In genomic region chr17:56819431-56820145, GRCh38 we compare ENCODE assay signal across 8 cellular contexts. TPM values are rescaled to one million over a fixed set of nuclear protein-coding genes. Genes with fewer than 3 reads are reported as not detected.
DNase-seq lines count a peak whose midpoint lies in the region; ATAC-seq and TF ChIP-seq lines count a peak whose summit lies in the region.

No MANE protein-coding gene starts in this region.

- no peak overlapping the region for H2BK15ac ChIP-seq in mesendoderm (replicated peaks; ENCODE audit: low read depth)

- no peak overlapping the region for H3K4ac ChIP-seq in mesendoderm (ENCODE audit: low read depth, low read length)

- H3K27ac ChIP-seq in mesendoderm (ENCODE audit: low read depth, low read length), result no peak overlapping the region

- H3K23ac ChIP-seq in mesendoderm (ENCODE audit: low read length), result no peak overlapping the region

- H4K5ac ChIP-seq in mesendoderm (ENCODE audit: low read length), result no peak overlapping the region

- no peak overlapping the region for H2BK120ac ChIP-seq in mesendoderm (ENCODE audit: low read depth, low read length)

- H3K56ac ChIP-seq in mesendoderm (ENCODE audit: low read length), result no peak overlapping the region

- no peaks in the 10 kb centered on the region for H3K4me1 ChIP-seq in mesendoderm (ENCODE audit: control insufficient read depth, low read depth, low read length)

- no peak overlapping the region for H3K4me2 ChIP-seq in mesendoderm (ENCODE audit: low read length)

- no peaks in the 10 kb centered on the region for H3K79me2 ChIP-seq in mesendoderm (ENCODE audit: control insufficient read depth, insufficient read depth, low read length)

- no peak overlapping the region for H3K9ac ChIP-seq in mesendoderm (ENCODE audit: low read length)

- no CpG with 5 or more reads among the region's 14 CpGs for WGBS in mesendoderm (ENCODE audit: extremely low coverage, insufficient coverage, low lambda C conversion rate)

- no peak overlapping the region for H4K8ac ChIP-seq in mesendoderm (ENCODE audit: low read depth, low read length)

- peak; percentile 81 for TF ChIP-seq CTCF in AG09309 (IDR thresholded peaks at IDR 0.05; ENCODE audit: control insufficient read depth, insufficient read depth, low read depth, low read length, missing control alignments)

- no peak overlapping the region for H3K4me3 ChIP-seq in AG09309 (ENCODE audit: control insufficient read depth, low read depth, low read length)
- no peak overlapping the region for H3K4me3 ChIP-seq in mesendoderm (ENCODE audit: low read length)

- no peak overlapping the region for H2BK5ac ChIP-seq in mesendoderm (ENCODE audit: low read length)

- H3K18ac ChIP-seq in mesendoderm (ENCODE audit: low read length), result no peak overlapping the region

- no peaks in the 10 kb centered on the region for H3K36me3 ChIP-seq in mesendoderm (ENCODE audit: control insufficient read depth, insufficient read depth, low read length)

- H3K79me1 ChIP-seq in mesendoderm (ENCODE audit: low read length), result no peaks in the 10 kb centered on the region

- no peaks in the 10 kb centered on the region for H3K27me3 ChIP-seq in mesendoderm (ENCODE audit: insufficient read depth, low read length, poor library complexity)

- no peak overlapping the region for H2AK5ac ChIP-seq in mesendoderm (ENCODE audit: low read length)

- peak; percentile 5 for DNase-seq in AG09309 (ENCODE audit: low read depth)
- DNase-seq in NCI-H774 (lab: John Stamatoyannopoulos, UW), result peak; percentile 65
- peak; percentile 62 to 67 for DNase-seq in activated CD4-positive, alpha-beta T cell treated with anti-CD3 and anti-CD28 coated beads, Interleukin-2, amount 50 U/mL, for 4 hours
- DNase-seq in ecto neural progenitor cell (ENCODE audit: low spot score), result peak; percentile 87
- peak; percentile 88 for DNase-seq in mesendoderm
- DNase-seq in stimulated activated CD8-positive, alpha-beta memory T cell treated with anti-CD3 and anti-CD28 coated beads, Interleukin-4, amount 100 ng/mL, for 24 hours (ENCODE audit: low read depth), result peak; percentile 56

- ATAC-seq in GM19023 (IDR thresholded peaks at IDR 0.05; ENCODE audit: unreplicated experiment), result peak; percentile 82
- peak; percentile 62 for ATAC-seq in HG03457 (IDR thresholded peaks at IDR 0.05; ENCODE audit: unreplicated experiment)

RNA-seq across cellular contexts. Expression of gene C17orf67, which starts 14.1 kb away (rescaled TPM):
- polyA plus RNA-seq in mesendoderm (2013, experiment 1 of 2), result 0.41 TPM
- 0.56 TPM for polyA plus RNA-seq in mesendoderm (2013, experiment 2 of 2)

RNA-seq across cellular contexts. Expression of gene DGKE, which starts 14.4 kb away (rescaled TPM):
- polyA plus RNA-seq in mesendoderm (2013, experiment 1 of 2), result 1.9 TPM
- 1.7 TPM for polyA plus RNA-seq in mesendoderm (2013, experiment 2 of 2)

Comparison
In these comparisons a context has a peak if more than half of its experiments do, and no peak if none do; other contexts are left out.
1. DNase-seq: peak in every context shown above with its lines; median percentile 88 in mesendoderm; 87 in ecto neural progenitor cell; 65 in NCI-H774; 64 in activated CD4-positive, alpha-beta T cell treated with anti-CD3 and anti-CD28 coated beads, Interleukin-2, amount 50 U/mL, for 4 hours; 56 in stimulated activated CD8-positive, alpha-beta memory T cell treated with anti-CD3 and anti-CD28 coated beads, Interleukin-4, amount 100 ng/mL, for 24 hours; 5 in AG09309.